In the genomic region with DNA sequence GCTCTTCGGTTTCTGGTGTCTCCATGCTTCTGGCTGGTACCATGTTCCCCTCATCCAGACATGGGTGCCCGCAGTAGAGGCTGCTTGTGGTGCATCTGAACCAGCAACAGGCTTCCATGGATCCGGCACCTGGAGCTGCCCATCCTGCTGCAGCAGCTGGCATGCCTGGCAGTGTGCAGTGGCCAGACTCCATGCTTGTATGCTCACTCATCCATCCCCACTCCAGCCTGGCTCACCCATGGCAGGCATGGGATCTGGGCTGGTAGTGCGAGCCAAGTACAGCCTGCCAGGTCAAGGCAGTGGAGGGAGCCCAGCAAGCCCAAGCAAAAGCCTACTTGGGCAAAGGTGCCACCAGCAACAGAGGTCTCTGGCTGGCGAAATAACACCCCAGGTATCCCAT, we compare ENCODE assay signal across 38 cellular contexts. TPM values are rescaled to one million over a fixed set of nuclear protein-coding genes. Genes with fewer than 3 reads are reported as not detected.
"Had no signal": no experiment of that assay in that cellular context is flagged by ENCODE, and none has a peak within 500 bp of the region (broad histone marks: within the 10 kb centered on the region; RNA-seq: fewer than 3 reads in every experiment).

No MANE protein-coding gene starts in this region.

- H3K4me3 ChIP-seq: adrenal gland, body of pancreas, colonic mucosa, esophagus squamous epithelium, gastroesophageal sphincter had no signal

- ATAC-seq: activated CD4-positive, alpha-beta T cell treated with anti-CD3 and anti-CD28 coated beads for 36 hours; activated CD8-positive, alpha-beta memory T cell treated with anti-CD3 and anti-CD28 coated beads, Interleukin-2, amount 10 ng/mL, durations not matched to agents 7 days and 5 days; activated CD8-positive, alpha-beta T cell treated with anti-CD3 and anti-CD28 coated beads, Interleukin-2, amount 10 ng/mL, durations not matched to agents 7 days and 5 days; activated naive CD8-positive, alpha-beta T cell treated with anti-CD3 and anti-CD28 coated beads, Interleukin-2, amount 50 U/mL, for 24 hours; body of pancreas; gastroesophageal sphincter; T-helper 17 cell had no signal

- H3K36me3 ChIP-seq: adrenal gland, colonic mucosa, esophagus squamous epithelium, gastroesophageal sphincter had no signal

- H3K27me3 ChIP-seq: adrenal gland, body of pancreas, colonic mucosa, esophagus squamous epithelium, gastroesophageal sphincter had no signal

- H3K9me3 ChIP-seq: adrenal gland, body of pancreas, colonic mucosa, esophagus squamous epithelium, gastroesophageal sphincter had no signal

- FAIRE-seq: endometrium, endothelial cell of umbilical vein had no signal

- DNase-seq: activated CD4-positive, alpha-beta memory T cell treated with anti-CD3 and anti-CD28 coated beads for 36 hours; activated CD4-positive, alpha-beta T cell treated with anti-CD3 and anti-CD28 coated beads for 36 hours; activated CD4-positive, alpha-beta T cell treated with anti-CD3 and anti-CD28 coated beads, Interleukin-2, amount 10 ng/mL, durations not matched to agents 24 days and 14 days; activated CD4-positive, CD25-positive, alpha-beta regulatory T cell; activated CD4-positive, CD25-positive, alpha-beta regulatory T cell treated with anti-CD3 and anti-CD28 coated beads, Interleukin-2, amount 50 U/mL, for 72 hours; activated CD8-positive, alpha-beta memory T cell treated with anti-CD3 and anti-CD28 coated beads, Interleukin-2, amount 10 ng/mL, durations not matched to agents 7 days and 5 days; activated CD8-positive, alpha-beta memory T cell treated with anti-CD3 and anti-CD28 coated beads, Interleukin-2, amount 50 U/mL, for 4 hours; activated CD8-positive, alpha-beta T cell treated with anti-CD3 and anti-CD28 coated beads, Interleukin-2, amount 10 ng/mL, durations not matched to agents 7 days and 5 days; activated effector memory CD4-positive, alpha-beta T cell treated with anti-CD3 and anti-CD28 coated beads, Interleukin-2, amount 50 U/mL, for 16 hours; activated naive CD4-positive, alpha-beta T cell treated with anti-CD3 and anti-CD28 coated beads for 36 hours; activated naive CD8-positive, alpha-beta T cell treated with anti-CD3 and anti-CD28 coated beads for 36 hours; activated naive CD8-positive, alpha-beta T cell treated with anti-CD3 and anti-CD28 coated beads, Interleukin-2, amount 50 U/mL, for 24 hours; activated T-cell treated with anti-CD3 and anti-CD28 coated beads, Interleukin-2, amount 50 U/mL, for 1 hour; activated T-cell treated with anti-CD3 and anti-CD28 coated beads, Interleukin-2, amount 50 U/mL, for 48 hours; adrenal gland; amygdala; body of pancreas; caudate nucleus; colonic mucosa; effector CD8-positive, alpha-beta T cell; esophagus squamous epithelium; foreskin melanocyte; T-helper 1 cell; T-helper 17 cell; T1000 had no signal

- H3K4me1 ChIP-seq: adrenal gland, body of pancreas, colonic mucosa, esophagus squamous epithelium, gastroesophageal sphincter had no signal

- H3K27ac ChIP-seq: adrenal gland, body of pancreas, colonic mucosa, epithelial cell of prostate, esophagus squamous epithelium, gastroesophageal sphincter had no signal

RNA-seq across cellular contexts. Expression of a gene that starts 6.2 kb away (rescaled TPM):
- total RNA-seq: activated CD4-positive, alpha-beta memory T cell treated with anti-CD3 and anti-CD28 coated beads for 36 hours; activated CD4-positive, alpha-beta T cell treated with anti-CD3 and anti-CD28 coated beads for 36 hours; activated CD4-positive, alpha-beta T cell treated with anti-CD3 and anti-CD28 coated beads, Interleukin-2, amount 10 ng/mL, durations not matched to agents 24 days and 14 days; activated CD8-positive, alpha-beta memory T cell treated with anti-CD3 and anti-CD28 coated beads for 36 hours; activated CD8-positive, alpha-beta memory T cell treated with anti-CD3 and anti-CD28 coated beads, Interleukin-2, amount 10 ng/mL, durations not matched to agents 7 days and 5 days; activated CD8-positive, alpha-beta T cell treated with anti-CD3 and anti-CD28 coated beads, Interleukin-2, amount 10 ng/mL, durations not matched to agents 7 days and 5 days; activated naive CD4-positive, alpha-beta T cell treated with anti-CD3 and anti-CD28 coated beads for 36 hours; activated naive CD8-positive, alpha-beta T cell treated with anti-CD3 and anti-CD28 coated beads for 36 hours; activated T-helper 1 cell treated with anti-CD3 and anti-CD28 coated beads, Interleukin-12 subunit alpha, Interleukin-12 subunit beta, Interleukin-2, Interleukin-4 antibody, amounts not matched to agents 30 ng/mL and 10 ng/mL and 1 ng/mL, durations not matched to agents 14 hours and 24 hours and 36 hours; activated T-helper 2 cell treated with anti-CD3 and anti-CD28 coated beads, Interferon-gamma antibody, Interleukin-2, Interleukin-4, amounts not matched to agents 10 μg/mL and 5 μg/mL and 100 μg/mL, durations not matched to agents 14 hours and 24 hours and 36 hours; adrenal gland; aorta; body of pancreas; colonic mucosa; dermis microvascular lymphatic vessel endothelial cell; endothelial cell of umbilical vein; esophagus squamous epithelium; fibroblast of lung; fibroblast of villous mesenchyme; gastroesophageal sphincter; glomerular endothelial cell; T-helper 17 cell had no signal
- polyA plus RNA-seq: adrenal gland, aorta, endothelial cell of umbilical vein, esophagus, fibroblast of lung had no signal

RNA-seq across cellular contexts. Expression of a gene that starts 15.7 kb away (rescaled TPM):
- total RNA-seq: activated CD4-positive, alpha-beta memory T cell treated with anti-CD3 and anti-CD28 coated beads for 36 hours; activated CD4-positive, alpha-beta T cell treated with anti-CD3 and anti-CD28 coated beads for 36 hours; activated CD4-positive, alpha-beta T cell treated with anti-CD3 and anti-CD28 coated beads, Interleukin-2, amount 10 ng/mL, durations not matched to agents 24 days and 14 days; activated CD8-positive, alpha-beta memory T cell treated with anti-CD3 and anti-CD28 coated beads for 36 hours; activated CD8-positive, alpha-beta memory T cell treated with anti-CD3 and anti-CD28 coated beads, Interleukin-2, amount 10 ng/mL, durations not matched to agents 7 days and 5 days; activated CD8-positive, alpha-beta T cell treated with anti-CD3 and anti-CD28 coated beads, Interleukin-2, amount 10 ng/mL, durations not matched to agents 7 days and 5 days; activated naive CD4-positive, alpha-beta T cell treated with anti-CD3 and anti-CD28 coated beads for 36 hours; activated naive CD8-positive, alpha-beta T cell treated with anti-CD3 and anti-CD28 coated beads for 36 hours; activated T-helper 1 cell treated with anti-CD3 and anti-CD28 coated beads, Interleukin-12 subunit alpha, Interleukin-12 subunit beta, Interleukin-2, Interleukin-4 antibody, amounts not matched to agents 30 ng/mL and 10 ng/mL and 1 ng/mL, durations not matched to agents 14 hours and 24 hours and 36 hours; activated T-helper 2 cell treated with anti-CD3 and anti-CD28 coated beads, Interferon-gamma antibody, Interleukin-2, Interleukin-4, amounts not matched to agents 10 μg/mL and 5 μg/mL and 100 μg/mL, durations not matched to agents 14 hours and 24 hours and 36 hours; adrenal gland; aorta; body of pancreas; colonic mucosa; dermis microvascular lymphatic vessel endothelial cell; endothelial cell of umbilical vein; esophagus squamous epithelium; fibroblast of lung; fibroblast of villous mesenchyme; gastroesophageal sphincter; glomerular endothelial cell; T-helper 17 cell had no signal
- polyA plus RNA-seq: adrenal gland, aorta, endothelial cell of umbilical vein, esophagus, fibroblast of lung had no signal

RNA-seq across cellular contexts. Expression of a gene that starts 37.4 kb away (rescaled TPM):
- total RNA-seq: activated CD4-positive, alpha-beta memory T cell treated with anti-CD3 and anti-CD28 coated beads for 36 hours; activated CD4-positive, alpha-beta T cell treated with anti-CD3 and anti-CD28 coated beads for 36 hours; activated CD4-positive, alpha-beta T cell treated with anti-CD3 and anti-CD28 coated beads, Interleukin-2, amount 10 ng/mL, durations not matched to agents 24 days and 14 days; activated CD8-positive, alpha-beta memory T cell treated with anti-CD3 and anti-CD28 coated beads for 36 hours; activated CD8-positive, alpha-beta memory T cell treated with anti-CD3 and anti-CD28 coated beads, Interleukin-2, amount 10 ng/mL, durations not matched to agents 7 days and 5 days; activated CD8-positive, alpha-beta T cell treated with anti-CD3 and anti-CD28 coated beads, Interleukin-2, amount 10 ng/mL, durations not matched to agents 7 days and 5 days; activated naive CD4-positive, alpha-beta T cell treated with anti-CD3 and anti-CD28 coated beads for 36 hours; activated naive CD8-positive, alpha-beta T cell treated with anti-CD3 and anti-CD28 coated beads for 36 hours; activated T-helper 1 cell treated with anti-CD3 and anti-CD28 coated beads, Interleukin-12 subunit alpha, Interleukin-12 subunit beta, Interleukin-2, Interleukin-4 antibody, amounts not matched to agents 30 ng/mL and 10 ng/mL and 1 ng/mL, durations not matched to agents 14 hours and 24 hours and 36 hours; activated T-helper 2 cell treated with anti-CD3 and anti-CD28 coated beads, Interferon-gamma antibody, Interleukin-2, Interleukin-4, amounts not matched to agents 10 μg/mL and 5 μg/mL and 100 μg/mL, durations not matched to agents 14 hours and 24 hours and 36 hours; adrenal gland; aorta; body of pancreas; colonic mucosa; dermis microvascular lymphatic vessel endothelial cell; endothelial cell of umbilical vein; esophagus squamous epithelium; fibroblast of lung; fibroblast of villous mesenchyme; gastroesophageal sphincter; glomerular endothelial cell had no signal
- polyA plus RNA-seq: adrenal gland, aorta, endothelial cell of umbilical vein, esophagus, fibroblast of lung had no signal

RNA-seq across cellular contexts. Expression of a gene that starts 49.2 kb away (rescaled TPM):
- total RNA-seq: activated CD4-positive, alpha-beta memory T cell treated with anti-CD3 and anti-CD28 coated beads for 36 hours; activated CD4-positive, alpha-beta T cell treated with anti-CD3 and anti-CD28 coated beads for 36 hours; activated CD4-positive, alpha-beta T cell treated with anti-CD3 and anti-CD28 coated beads, Interleukin-2, amount 10 ng/mL, durations not matched to agents 24 days and 14 days; activated CD8-positive, alpha-beta memory T cell treated with anti-CD3 and anti-CD28 coated beads for 36 hours; activated CD8-positive, alpha-beta memory T cell treated with anti-CD3 and anti-CD28 coated beads, Interleukin-2, amount 10 ng/mL, durations not matched to agents 7 days and 5 days; activated CD8-positive, alpha-beta T cell treated with anti-CD3 and anti-CD28 coated beads, Interleukin-2, amount 10 ng/mL, durations not matched to agents 7 days and 5 days; activated naive CD4-positive, alpha-beta T cell treated with anti-CD3 and anti-CD28 coated beads for 36 hours; activated naive CD8-positive, alpha-beta T cell treated with anti-CD3 and anti-CD28 coated beads for 36 hours; activated T-helper 1 cell treated with anti-CD3 and anti-CD28 coated beads, Interleukin-12 subunit alpha, Interleukin-12 subunit beta, Interleukin-2, Interleukin-4 antibody, amounts not matched to agents 30 ng/mL and 10 ng/mL and 1 ng/mL, durations not matched to agents 14 hours and 24 hours and 36 hours; activated T-helper 2 cell treated with anti-CD3 and anti-CD28 coated beads, Interferon-gamma antibody, Interleukin-2, Interleukin-4, amounts not matched to agents 10 μg/mL and 5 μg/mL and 100 μg/mL, durations not matched to agents 14 hours and 24 hours and 36 hours; adrenal gland; aorta; body of pancreas; colonic mucosa; dermis microvascular lymphatic vessel endothelial cell; endothelial cell of umbilical vein; esophagus squamous epithelium; fibroblast of lung; fibroblast of villous mesenchyme; gastroesophageal sphincter; glomerular endothelial cell; T-helper 17 cell had no signal
- polyA plus RNA-seq: adrenal gland, aorta, endothelial cell of umbilical vein, esophagus, fibroblast of lung had no signal
